8 cellular contexts compared by ENCODE assay signal in the genomic region with DNA sequence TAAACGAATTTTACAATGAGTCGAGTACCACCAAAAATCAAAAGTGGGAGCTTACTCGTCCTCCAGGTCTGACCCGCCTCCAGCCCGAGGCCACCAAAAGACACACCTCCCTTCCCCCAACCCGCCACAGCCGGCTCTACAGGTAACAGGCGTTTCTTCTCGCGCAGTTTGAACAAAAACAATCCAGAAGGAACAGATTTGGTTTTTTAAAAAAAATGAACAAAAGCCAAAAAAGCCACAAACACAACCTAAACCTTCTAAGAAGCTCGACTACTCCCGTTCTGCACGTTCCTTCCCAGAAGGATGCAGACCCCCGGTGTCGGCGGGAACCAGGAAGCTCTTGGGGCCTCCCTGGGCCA. TPM values are rescaled to one million over a fixed set of nuclear protein-coding genes. Genes with fewer than 3 reads are reported as not detected.
DNase-seq lines count a peak whose midpoint lies in the region; ATAC-seq and TF ChIP-seq lines count a peak whose summit lies in the region.

No MANE protein-coding gene starts in this region.

- DNase-seq in NCI-H748 treated with DMSO at 0.1 percent for 48 hours (lab: John Stamatoyannopoulos, UW) (peak; percentile 68), foreskin fibroblast (peak in 1 of 2 donors; percentile 27), posterior cingulate gyrus (peak in 6 of 10 donors; percentile 30 to 88 (median 54)), SKM-1 (lab: John Stamatoyannopoulos, UW; ENCODE audit: unreplicated experiment) (no peak)
- peak; percentile 42 for DNase-seq in activated T-helper 1 cell treated with anti-CD3 and anti-CD28 coated beads, Interleukin-12 subunit alpha, Interleukin-12 subunit beta, Interleukin-2, Interleukin-4 antibody, amounts not matched to agents 30 ng/mL and 10 ng/mL and 1 ng/mL, durations not matched to agents 14 hours and 24 hours and 36 hours (ENCODE audit: low spot score)

- no peak for TF ChIP-seq POLR2A in GM18505 (IDR thresholded peaks at IDR 0.05; ENCODE audit: borderline replicate concordance, extremely low read depth, insufficient read depth, insufficient read length)

- peak overlapping the region; percentile 75 for H3K27ac Mint-ChIP-seq in activated T-helper 1 cell treated with anti-CD3 and anti-CD28 coated beads, Interleukin-12 subunit alpha, Interleukin-12 subunit beta, Interleukin-2, Interleukin-4 antibody, amounts not matched to agents 30 ng/mL and 10 ng/mL and 1 ng/mL, durations not matched to agents 14 hours and 24 hours and 36 hours

- intact Hi-C loops in activated T-helper 1 cell treated with anti-CD3 and anti-CD28 coated beads, Interleukin-12 subunit alpha, Interleukin-12 subunit beta, Interleukin-2, Interleukin-4 antibody, amounts not matched to agents 30 ng/mL and 10 ng/mL and 1 ng/mL, durations not matched to agents 14 hours and 24 hours and 36 hours (cut with micrococcal nuclease), result loop anchor here (1.0 to 5.0 kb wide), 9 partner anchors 18 to 1036 kb away; partner anchors contain the start of genes MRPL57, SKA3 and XPO4
- intact Hi-C loops in posterior cingulate gyrus (cut with DNase I), result loop anchor here (2.0 kb wide), 1 partner anchor 18 kb away; no protein-coding TSS in a partner anchor

- H3K9me3 Mint-ChIP-seq in activated T-helper 1 cell treated with anti-CD3 and anti-CD28 coated beads, Interleukin-12 subunit alpha, Interleukin-12 subunit beta, Interleukin-2, Interleukin-4 antibody, amounts not matched to agents 30 ng/mL and 10 ng/mL and 1 ng/mL, durations not matched to agents 14 hours and 24 hours and 36 hours, result peaks cover 4% of the 10 kb centered on the region

- peaks cover 9% of the 10 kb centered on the region for H3K36me3 Mint-ChIP-seq in activated T-helper 1 cell treated with anti-CD3 and anti-CD28 coated beads, Interleukin-12 subunit alpha, Interleukin-12 subunit beta, Interleukin-2, Interleukin-4 antibody, amounts not matched to agents 30 ng/mL and 10 ng/mL and 1 ng/mL, durations not matched to agents 14 hours and 24 hours and 36 hours (ENCODE audit: low read depth)

- ATAC-seq in GM18505 (IDR thresholded peaks at IDR 0.05; ENCODE audit: unreplicated experiment) (peak; percentile 38), HG03039 (IDR thresholded peaks at IDR 0.05; ENCODE audit: unreplicated experiment) (peak; percentile 27)

- H3K4me3 ChIP-seq in foreskin fibroblast (ENCODE audit: low read depth in 1 of 2, low read length in 2 of 2), result peak overlapping the region; percentile 77 to 89

- H3K4me3 Mint-ChIP-seq in activated T-helper 1 cell treated with anti-CD3 and anti-CD28 coated beads, Interleukin-12 subunit alpha, Interleukin-12 subunit beta, Interleukin-2, Interleukin-4 antibody, amounts not matched to agents 30 ng/mL and 10 ng/mL and 1 ng/mL, durations not matched to agents 14 hours and 24 hours and 36 hours, result peak overlapping the region; percentile 94

- no peak for TF ChIP-seq CTCF in 22Rv1 (IDR thresholded peaks at IDR 0.05)
- TF ChIP-seq CTCF in foreskin fibroblast (IDR thresholded peaks at IDR 0.05; ENCODE audit: low read depth, low read length), result no peak

- no peaks in the 10 kb centered on the region for H3K27me3 Mint-ChIP-seq in activated T-helper 1 cell treated with anti-CD3 and anti-CD28 coated beads, Interleukin-12 subunit alpha, Interleukin-12 subunit beta, Interleukin-2, Interleukin-4 antibody, amounts not matched to agents 30 ng/mL and 10 ng/mL and 1 ng/mL, durations not matched to agents 14 hours and 24 hours and 36 hours (ENCODE audit: insufficient read depth)

- peak overlapping the region; percentile 85 for H3K27ac ChIP-seq in 22Rv1

- H3K4me1 Mint-ChIP-seq in activated T-helper 1 cell treated with anti-CD3 and anti-CD28 coated beads, Interleukin-12 subunit alpha, Interleukin-12 subunit beta, Interleukin-2, Interleukin-4 antibody, amounts not matched to agents 30 ng/mL and 10 ng/mL and 1 ng/mL, durations not matched to agents 14 hours and 24 hours and 36 hours (ENCODE audit: low read depth), result peaks cover 33% of the 10 kb centered on the region

RNA-seq across cellular contexts. Expression of gene ZDHHC20, which starts 0.7 kb away (rescaled TPM):
- total RNA-seq in activated T-helper 1 cell treated with anti-CD3 and anti-CD28 coated beads, Interleukin-12 subunit alpha, Interleukin-12 subunit beta, Interleukin-2, Interleukin-4 antibody, amounts not matched to agents 30 ng/mL and 10 ng/mL and 1 ng/mL, durations not matched to agents 14 hours and 24 hours and 36 hours, result 61.2 and 66.4 TPM in 2 replicates
